In the genomic region with DNA sequence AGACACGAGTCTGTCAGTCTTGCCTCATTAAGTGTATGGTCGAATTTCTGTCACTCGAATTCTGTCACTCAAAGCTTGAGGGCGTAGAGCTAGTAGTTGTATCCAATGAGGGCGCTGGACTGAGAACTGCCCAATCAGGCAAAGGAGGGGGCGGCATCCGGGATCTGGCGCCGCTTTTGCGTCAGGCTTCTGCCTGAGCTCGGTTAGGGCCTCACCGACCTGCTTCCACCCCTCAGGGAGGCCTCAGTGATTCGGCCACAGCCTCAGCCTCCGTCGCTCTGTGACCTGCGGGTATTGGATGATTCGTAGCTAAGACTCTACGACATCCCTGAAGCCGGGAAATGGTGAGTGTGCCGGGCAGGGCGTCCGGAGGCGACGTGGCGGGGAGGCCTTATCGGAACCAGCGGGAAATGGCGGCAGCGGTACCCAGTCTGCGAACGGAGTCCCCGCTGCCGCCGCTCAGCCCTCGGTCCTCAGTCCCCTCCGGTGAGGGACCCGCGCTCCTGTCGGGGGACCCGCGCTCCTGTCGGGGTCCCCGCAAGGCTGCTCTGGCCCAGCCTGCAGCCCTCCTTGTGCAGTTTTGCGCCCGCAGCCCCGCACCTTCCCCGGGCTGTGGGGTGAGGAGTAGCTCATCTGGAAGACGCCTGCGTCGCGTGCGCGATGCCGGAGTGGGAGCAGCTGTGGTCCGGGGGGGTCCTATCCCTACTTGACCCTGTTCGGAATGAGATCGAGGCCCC, we compare ENCODE assay signal across 1 cellular context.
A peak's percentile ranks its signal among the peaks of the same experiment; 100 is the strongest.
TF ChIP-seq lines count a peak whose summit lies in the region.

No MANE protein-coding gene starts in this region.

TF ChIP-seq in H1, 55 proteins besides CTCF, POLR2A, EP300 and RAD21 (continued from another document):
- TF ChIP-seq, protein P1, sequence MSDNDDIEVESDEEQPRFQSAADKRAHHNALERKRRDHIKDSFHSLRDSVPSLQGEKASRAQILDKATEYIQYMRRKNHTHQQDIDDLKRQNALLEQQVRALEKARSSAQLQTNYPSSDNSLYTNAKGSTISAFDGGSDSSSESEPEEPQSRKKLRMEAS (IDR thresholded peaks at IDR 0.05): peak; percentile 30; the same call in 1 of the 2 replicates
- no peak for TF ChIP-seq RFX5 (IDR thresholded peaks at IDR 0.05; ENCODE audit: borderline replicate concordance, low read depth, low read length)
- TF ChIP-seq CREB1 (IDR thresholded peaks at IDR 0.05): peak; percentile 55
- no peak for TF ChIP-seq KDM5A (IDR thresholded peaks at IDR 0.05; ENCODE audit: low read length)
- TF ChIP-seq CTBP2 (IDR thresholded peaks at IDR 0.05; ENCODE audit: borderline replicate concordance, insufficient read depth, insufficient read length, low read length): no peak
- no peak for TF ChIP-seq USF2 (IDR thresholded peaks at IDR 0.05; ENCODE audit: low read length)
- no peak for TF ChIP-seq NANOG (IDR thresholded peaks at IDR 0.05; ENCODE audit: insufficient read depth, low read depth, low read length, poor library complexity, severe bottlenecking)
- TF ChIP-seq CEBPB (IDR thresholded peaks at IDR 0.05; ENCODE audit: low read depth, low read length): peak; percentile 69; the same call in 1 of the 2 replicates
- TF ChIP-seq, protein P2, sequence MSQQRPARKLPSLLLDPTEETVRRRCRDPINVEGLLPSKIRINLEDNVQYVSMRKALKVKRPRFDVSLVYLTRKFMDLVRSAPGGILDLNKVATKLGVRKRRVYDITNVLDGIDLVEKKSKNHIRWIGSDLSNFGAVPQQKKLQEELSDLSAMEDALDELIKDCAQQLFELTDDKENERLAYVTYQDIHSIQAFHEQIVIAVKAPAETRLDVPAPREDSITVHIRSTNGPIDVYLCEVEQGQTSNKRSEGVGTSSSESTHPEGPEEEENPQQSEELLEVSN (IDR thresholded peaks at IDR 0.05): peak; percentile 49
- 0 out of 2 replicates have a peak, but pooled peaks have one; percentile 50 for TF ChIP-seq SP4 (IDR thresholded peaks at IDR 0.05; ENCODE audit: low read length)
- TF ChIP-seq SAP30 (IDR thresholded peaks at IDR 0.05; ENCODE audit: insufficient read depth, insufficient replicate concordance, low read length): no peak
- no peak for TF ChIP-seq SP2 (IDR thresholded peaks at IDR 0.05; ENCODE audit: low read length)
- TF ChIP-seq YY1 (IDR thresholded peaks at IDR 0.05; ENCODE audit: low read depth, low read length): peak; percentile 48
- TF ChIP-seq ASH2L (IDR thresholded peaks at IDR 0.05; ENCODE audit: low read length): peak; percentile 74
- TF ChIP-seq EGR1 (IDR thresholded peaks at IDR 0.05; ENCODE audit: borderline replicate concordance, low read depth, low read length): peak; percentile 54; the same call in 1 of the 2 replicates
- TF ChIP-seq SP1 (IDR thresholded peaks at IDR 0.05; ENCODE audit: low read depth, low read length): peak; percentile 86
- no peak for TF ChIP-seq FOSL1 (IDR thresholded peaks at IDR 0.05; ENCODE audit: insufficient read depth, low read depth, low read length)
- TF ChIP-seq SIX5 (IDR thresholded peaks at IDR 0.05; ENCODE audit: low read depth, low read length): no peak
- 0 out of 2 replicates have a peak, but pooled peaks have one; percentile 49 for TF ChIP-seq ATF2 (IDR thresholded peaks at IDR 0.05; ENCODE audit: low read length)
- TF ChIP-seq PHF8 (conservative IDR thresholded peaks at IDR 0.05; ENCODE audit: low read depth, low read length): peak; percentile 93
- TF ChIP-seq KDM4A (IDR thresholded peaks at IDR 0.05; ENCODE audit: low read depth, low read length, severe bottlenecking): peak; percentile 77
- TF ChIP-seq RNF2 (IDR thresholded peaks at IDR 0.05; ENCODE audit: borderline replicate concordance, low read depth, low read length, missing control alignments, poor library complexity, severe bottlenecking): no peak
- TF ChIP-seq CHD2 (IDR thresholded peaks at IDR 0.05; ENCODE audit: low read length): peak; percentile 25; the same call in 1 of the 2 replicates
- TF ChIP-seq MAFK (IDR thresholded peaks at IDR 0.05; ENCODE audit: low read depth, low read length): no peak
- TF ChIP-seq TEAD4 (IDR thresholded peaks at IDR 0.05; ENCODE audit: low read depth, low read length): no peak
- no peak for TF ChIP-seq SUZ12 (IDR thresholded peaks at IDR 0.05; ENCODE audit: low read length)
- TF ChIP-seq HDAC2 (IDR thresholded peaks at IDR 0.05; ENCODE audit: borderline replicate concordance in 1 of 2, low read depth in 2 of 2, low read length in 2 of 2): no peak
- peak; percentile 24 for TF ChIP-seq TAF7 (optimal IDR thresholded peaks at IDR 0.05; ENCODE audit: borderline replicate concordance, low read depth, low read length)
- TF ChIP-seq POLR2AphosphoS5 (IDR thresholded peaks at IDR 0.05; ENCODE audit: low read depth, low read length): peak; percentile 84
- TF ChIP-seq GTF2F1 (IDR thresholded peaks at IDR 0.05; ENCODE audit: borderline replicate concordance, low read depth, low read length): peak; percentile 65; the same call in 1 of the 2 replicates
- no peak for TF ChIP-seq NRF1 (IDR thresholded peaks at IDR 0.05; ENCODE audit: low read depth, low read length)
- no peak for TF ChIP-seq BACH1 (IDR thresholded peaks at IDR 0.05; ENCODE audit: low read length)
- no peak for TF ChIP-seq BCL11A (IDR thresholded peaks at IDR 0.05; ENCODE audit: low read depth in 2 of 2, low read length in 2 of 2)
- no peak for TF ChIP-seq ATF3 (IDR thresholded peaks at IDR 0.05; ENCODE audit: insufficient read depth, low read depth, low read length)
- no peak for TF ChIP-seq RXRA (IDR thresholded peaks at IDR 0.05; ENCODE audit: insufficient read depth, low read depth, low read length)
- TF ChIP-seq TCF12 (IDR thresholded peaks at IDR 0.05; ENCODE audit: low read depth, low read length): no peak
- TF ChIP-seq GABPA (IDR thresholded peaks at IDR 0.05; ENCODE audit: borderline replicate concordance, insufficient read depth, low read length): no peak
- no peak for TF ChIP-seq EZH2 (IDR thresholded peaks at IDR 0.05; ENCODE audit: low read depth, low read length, severe bottlenecking)
- no peak for TF ChIP-seq CHD1 (IDR thresholded peaks at IDR 0.05; ENCODE audit: low read depth, low read length)
- no peak for TF ChIP-seq ZNF274 (IDR thresholded peaks at IDR 0.05; ENCODE audit: borderline replicate concordance, extremely low read depth, low read length)
- TF ChIP-seq KDM1A (IDR thresholded peaks at IDR 0.05; ENCODE audit: borderline replicate concordance, low read length): no peak
- TF ChIP-seq SRF (IDR thresholded peaks at IDR 0.05; ENCODE audit: low read depth, low read length): no peak
- TF ChIP-seq TBP (IDR thresholded peaks at IDR 0.05; ENCODE audit: low read depth, low read length): peak; percentile 87
- TF ChIP-seq POU5F1 (IDR thresholded peaks at IDR 0.05; ENCODE audit: low read depth, low read length): no peak
- TF ChIP-seq CBX5 (IDR thresholded peaks at IDR 0.05; ENCODE audit: low read depth, low read length): no peak
- no peak for TF ChIP-seq RBBP5 (IDR thresholded peaks at IDR 0.05; ENCODE audit: borderline replicate concordance, low read depth, low read length)
- TF ChIP-seq CBX8 (IDR thresholded peaks at IDR 0.05; ENCODE audit: borderline replicate concordance, low read depth, low read length): no peak
- peak in 1 of 2 experiments; percentile 79; a peak in 2 of 4 replicates for TF ChIP-seq SIN3A (conservative IDR thresholded peaks at IDR 0.05 in 1 of 2, IDR thresholded peaks at IDR 0.05 in 1 of 2; ENCODE audit: low read depth in 1 of 2, low read length in 2 of 2)
- TF ChIP-seq JUND (IDR thresholded peaks at IDR 0.05; ENCODE audit: low read length): no peak
- no peak for TF ChIP-seq HDAC6 (IDR thresholded peaks at IDR 0.05; ENCODE audit: low read depth, low read length)
- TF ChIP-seq JUN (IDR thresholded peaks at IDR 0.05; ENCODE audit: low read depth, low read length): no peak
- TF ChIP-seq TAF1 (IDR thresholded peaks at IDR 0.05; ENCODE audit: low read depth, low read length): peak; percentile 85
- TF ChIP-seq BRCA1 (IDR thresholded peaks at IDR 0.05; ENCODE audit: low read depth, low read length): no peak
- TF ChIP-seq, protein P3, sequence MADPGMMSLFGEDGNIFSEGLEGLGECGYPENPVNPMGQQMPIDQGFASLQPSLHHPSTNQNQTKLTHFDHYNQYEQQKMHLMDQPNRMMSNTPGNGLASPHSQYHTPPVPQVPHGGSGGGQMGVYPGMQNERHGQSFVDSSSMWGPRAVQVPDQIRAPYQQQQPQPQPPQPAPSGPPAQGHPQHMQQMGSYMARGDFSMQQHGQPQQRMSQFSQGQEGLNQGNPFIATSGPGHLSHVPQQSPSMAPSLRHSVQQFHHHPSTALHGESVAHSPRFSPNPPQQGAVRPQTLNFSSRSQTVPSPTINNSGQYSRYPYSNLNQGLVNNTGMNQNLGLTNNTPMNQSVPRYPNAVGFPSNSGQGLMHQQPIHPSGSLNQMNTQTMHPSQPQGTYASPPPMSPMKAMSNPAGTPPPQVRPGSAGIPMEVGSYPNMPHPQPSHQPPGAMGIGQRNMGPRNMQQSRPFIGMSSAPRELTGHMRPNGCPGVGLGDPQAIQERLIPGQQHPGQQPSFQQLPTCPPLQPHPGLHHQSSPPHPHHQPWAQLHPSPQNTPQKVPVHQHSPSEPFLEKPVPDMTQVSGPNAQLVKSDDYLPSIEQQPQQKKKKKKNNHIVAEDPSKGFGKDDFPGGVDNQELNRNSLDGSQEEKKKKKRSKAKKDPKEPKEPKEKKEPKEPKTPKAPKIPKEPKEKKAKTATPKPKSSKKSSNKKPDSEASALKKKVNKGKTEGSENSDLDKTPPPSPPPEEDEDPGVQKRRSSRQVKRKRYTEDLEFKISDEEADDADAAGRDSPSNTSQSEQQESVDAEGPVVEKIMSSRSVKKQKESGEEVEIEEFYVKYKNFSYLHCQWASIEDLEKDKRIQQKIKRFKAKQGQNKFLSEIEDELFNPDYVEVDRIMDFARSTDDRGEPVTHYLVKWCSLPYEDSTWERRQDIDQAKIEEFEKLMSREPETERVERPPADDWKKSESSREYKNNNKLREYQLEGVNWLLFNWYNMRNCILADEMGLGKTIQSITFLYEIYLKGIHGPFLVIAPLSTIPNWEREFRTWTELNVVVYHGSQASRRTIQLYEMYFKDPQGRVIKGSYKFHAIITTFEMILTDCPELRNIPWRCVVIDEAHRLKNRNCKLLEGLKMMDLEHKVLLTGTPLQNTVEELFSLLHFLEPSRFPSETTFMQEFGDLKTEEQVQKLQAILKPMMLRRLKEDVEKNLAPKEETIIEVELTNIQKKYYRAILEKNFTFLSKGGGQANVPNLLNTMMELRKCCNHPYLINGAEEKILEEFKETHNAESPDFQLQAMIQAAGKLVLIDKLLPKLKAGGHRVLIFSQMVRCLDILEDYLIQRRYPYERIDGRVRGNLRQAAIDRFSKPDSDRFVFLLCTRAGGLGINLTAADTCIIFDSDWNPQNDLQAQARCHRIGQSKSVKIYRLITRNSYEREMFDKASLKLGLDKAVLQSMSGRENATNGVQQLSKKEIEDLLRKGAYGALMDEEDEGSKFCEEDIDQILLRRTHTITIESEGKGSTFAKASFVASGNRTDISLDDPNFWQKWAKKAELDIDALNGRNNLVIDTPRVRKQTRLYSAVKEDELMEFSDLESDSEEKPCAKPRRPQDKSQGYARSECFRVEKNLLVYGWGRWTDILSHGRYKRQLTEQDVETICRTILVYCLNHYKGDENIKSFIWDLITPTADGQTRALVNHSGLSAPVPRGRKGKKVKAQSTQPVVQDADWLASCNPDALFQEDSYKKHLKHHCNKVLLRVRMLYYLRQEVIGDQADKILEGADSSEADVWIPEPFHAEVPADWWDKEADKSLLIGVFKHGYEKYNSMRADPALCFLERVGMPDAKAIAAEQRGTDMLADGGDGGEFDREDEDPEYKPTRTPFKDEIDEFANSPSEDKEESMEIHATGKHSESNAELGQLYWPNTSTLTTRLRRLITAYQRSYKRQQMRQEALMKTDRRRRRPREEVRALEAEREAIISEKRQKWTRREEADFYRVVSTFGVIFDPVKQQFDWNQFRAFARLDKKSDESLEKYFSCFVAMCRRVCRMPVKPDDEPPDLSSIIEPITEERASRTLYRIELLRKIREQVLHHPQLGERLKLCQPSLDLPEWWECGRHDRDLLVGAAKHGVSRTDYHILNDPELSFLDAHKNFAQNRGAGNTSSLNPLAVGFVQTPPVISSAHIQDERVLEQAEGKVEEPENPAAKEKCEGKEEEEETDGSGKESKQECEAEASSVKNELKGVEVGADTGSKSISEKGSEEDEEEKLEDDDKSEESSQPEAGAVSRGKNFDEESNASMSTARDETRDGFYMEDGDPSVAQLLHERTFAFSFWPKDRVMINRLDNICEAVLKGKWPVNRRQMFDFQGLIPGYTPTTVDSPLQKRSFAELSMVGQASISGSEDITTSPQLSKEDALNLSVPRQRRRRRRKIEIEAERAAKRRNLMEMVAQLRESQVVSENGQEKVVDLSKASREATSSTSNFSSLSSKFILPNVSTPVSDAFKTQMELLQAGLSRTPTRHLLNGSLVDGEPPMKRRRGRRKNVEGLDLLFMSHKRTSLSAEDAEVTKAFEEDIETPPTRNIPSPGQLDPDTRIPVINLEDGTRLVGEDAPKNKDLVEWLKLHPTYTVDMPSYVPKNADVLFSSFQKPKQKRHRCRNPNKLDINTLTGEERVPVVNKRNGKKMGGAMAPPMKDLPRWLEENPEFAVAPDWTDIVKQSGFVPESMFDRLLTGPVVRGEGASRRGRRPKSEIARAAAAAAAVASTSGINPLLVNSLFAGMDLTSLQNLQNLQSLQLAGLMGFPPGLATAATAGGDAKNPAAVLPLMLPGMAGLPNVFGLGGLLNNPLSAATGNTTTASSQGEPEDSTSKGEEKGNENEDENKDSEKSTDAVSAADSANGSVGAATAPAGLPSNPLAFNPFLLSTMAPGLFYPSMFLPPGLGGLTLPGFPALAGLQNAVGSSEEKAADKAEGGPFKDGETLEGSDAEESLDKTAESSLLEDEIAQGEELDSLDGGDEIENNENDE (IDR thresholded peaks at IDR 0.05; ENCODE audit: insufficient replicate concordance, low read length): no peak
